Comparison of ENCODE assay signal across 18 cellular contexts in genomic region chr3:183799471-183799870, GRCh38. TPM values are rescaled to one million over a fixed set of nuclear protein-coding genes. Genes with fewer than 3 reads are reported as not detected.
"Had no signal": no experiment of that assay in that cellular context is flagged by ENCODE, and none has a peak within 500 bp of the region (broad histone marks: within the 10 kb centered on the region; RNA-seq: fewer than 3 reads in every experiment).

No MANE protein-coding gene starts in this region.

- H3K9me3 ChIP-seq: adrenal gland, breast epithelium, left ventricle myocardium inferior, right lobe of liver, upper lobe of left lung had no signal

- H3K27ac ChIP-seq: adrenal gland, breast epithelium, hepatocyte, parathyroid adenoma, right lobe of liver, skin epidermis, upper lobe of left lung had no signal

- H3K4me1 ChIP-seq: adrenal gland, breast epithelium, parathyroid adenoma, right lobe of liver, upper lobe of left lung had no signal

- DNase-seq: activated CD4-positive, alpha-beta T cell treated with anti-CD3 and anti-CD28 coated beads for 1 hour; activated CD8-positive, alpha-beta memory T cell treated with anti-CD3 and anti-CD28 coated beads for 24 hours; activated CD8-positive, alpha-beta memory T cell treated with anti-CD3 and anti-CD28 coated beads, Interleukin-2, amount 50 U/mL, for 4 hours; activated T-cell treated with anti-CD3 and anti-CD28 coated beads, Interleukin-2, amount 50 U/mL, for 24 hours; adrenal gland; cortex of kidney; glutamatergic neuron; immature natural killer cell; kidney glomerular epithelial cell; left ventricle myocardium inferior; mammary epithelial cell; right lobe of liver; stimulated activated CD4-positive, alpha-beta T cell treated with anti-CD3 and anti-CD28 coated beads, Interleukin-2, amount 100 ng/mL, for 24 hours had no signal

- H3K27me3 ChIP-seq: adrenal gland, breast epithelium, hepatocyte, right lobe of liver, upper lobe of left lung had no signal

- H3K4me3 ChIP-seq: adrenal gland, breast epithelium, hepatocyte, left ventricle myocardium inferior, right lobe of liver, skin epidermis, upper lobe of left lung had no signal

RNA-seq across cellular contexts. Expression of gene MAP6D1, which starts 25.9 kb away (rescaled TPM):
- polyA plus RNA-seq: immature natural killer cell had no signal
